Comparison of ENCODE assay signal across 1 cellular context in genomic region chr17:48488548-48489106, GRCh38.
TF ChIP-seq lines count a peak whose summit lies in the region.

No MANE protein-coding gene starts in this region.

TF ChIP-seq in IMR-90, 13 proteins besides CTCF, POLR2A, EP300 and RAD21:
- TF ChIP-seq USF2 (IDR thresholded peaks at IDR 0.05; ENCODE audit: low read depth, low read length) (no peak), NFE2L2 (IDR thresholded peaks at IDR 0.05; ENCODE audit: low read depth, low read length) (no peak), MAFK (IDR thresholded peaks at IDR 0.05; ENCODE audit: low read depth, low read length) (peak; percentile 55), MXI1 (IDR thresholded peaks at IDR 0.05; ENCODE audit: borderline replicate concordance, low read depth, low read length) (no peak)
